ENCODE assay signal across 9 cellular contexts in genomic region chr22:33631777-33632176, GRCh38.
"Had no signal": no experiment of that assay in that cellular context is flagged by ENCODE, and none has a peak within 500 bp of the region (broad histone marks: within the 10 kb centered on the region; RNA-seq: fewer than 3 reads in every experiment).

No MANE protein-coding gene starts in this region.

- ATAC-seq: HCT116, K562 had no signal

- H3K9ac ChIP-seq: GM23248 had no signal

- FAIRE-seq: K562 had no signal

- H3K9me3 ChIP-seq: HAP-1 had no signal

- H3K27ac ChIP-seq: GM23248, HL-60 had no signal

- H2AFZ ChIP-seq: GM23248 had no signal

- H3K4me3 ChIP-seq: GM23248, HAP-1, K562 had no signal

- DNase-seq: GM23248, GOT3, H7, HFFc6, IMR-90 had no signal

- H3K4me1 ChIP-seq: HAP-1 had no signal

- H3K36me3 ChIP-seq: HAP-1 had no signal
